13 cellular contexts compared by ENCODE assay signal in the genomic region with DNA sequence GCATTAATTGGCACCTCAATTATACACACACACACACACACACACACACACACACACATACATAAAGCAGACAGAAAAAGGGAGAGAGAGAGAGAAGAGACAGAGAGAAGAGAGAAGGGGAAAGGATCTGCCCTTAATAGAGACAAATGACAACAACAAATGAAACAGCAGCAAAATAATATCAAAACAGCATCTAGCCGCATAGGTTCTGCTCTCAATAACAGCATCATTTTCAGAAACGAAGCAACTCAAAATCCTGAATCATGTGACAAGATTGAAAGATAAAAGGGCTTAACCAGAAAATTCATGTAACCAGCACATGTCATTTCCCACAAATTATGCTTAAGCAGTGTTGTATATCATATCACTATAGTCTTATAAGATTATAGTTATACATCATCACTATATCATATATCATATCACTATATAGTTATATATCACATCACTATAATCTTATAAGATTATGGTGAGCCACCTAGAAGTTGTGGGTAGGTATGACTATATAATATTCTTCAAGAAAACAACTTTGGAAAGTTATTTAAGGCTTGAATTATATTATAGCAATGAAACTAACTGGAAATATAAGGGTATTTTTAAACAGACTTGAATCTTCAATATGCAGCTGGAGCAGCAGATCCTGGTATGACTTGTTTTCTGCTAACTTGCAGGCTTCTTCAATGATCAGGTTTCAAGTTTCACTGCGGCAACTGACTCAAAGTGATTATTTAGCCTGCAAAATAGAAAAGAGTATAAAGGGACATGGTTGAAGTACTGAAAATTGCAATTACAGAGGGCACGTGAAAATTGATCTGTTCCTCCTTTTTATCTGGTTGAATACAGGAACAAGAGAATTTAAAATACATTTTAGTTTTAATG. TPM values are rescaled to one million over a fixed set of nuclear protein-coding genes. Genes with fewer than 3 reads are reported as not detected.
DNase-seq lines count a peak whose midpoint lies in the region; ATAC-seq, FAIRE-seq and TF ChIP-seq lines count a peak whose summit lies in the region.
"Had no signal": no experiment of that assay in that cellular context is flagged by ENCODE, and none has a peak within 500 bp of the region (broad histone marks: within the 10 kb centered on the region; RNA-seq: fewer than 3 reads in every experiment).

No MANE protein-coding gene starts in this region.

- H3K36me3 ChIP-seq in PC-3 (ENCODE audit: low read depth, low read length) (no peaks in the 10 kb centered on the region), Caco-2 (ENCODE audit: control insufficient read depth, insufficient read depth, low read length) (no peaks in the 10 kb centered on the region), A673 (ENCODE audit: insufficient read depth, low read length, poor library complexity, severe bottlenecking) (no peaks in the 10 kb centered on the region)
- H3K36me3 ChIP-seq: esophagus squamous epithelium had no signal

- FAIRE-seq in D721Med (lab: Jason Lieb, UNC): no peak

- TF ChIP-seq CTCF in CD4-positive, alpha-beta T cell (IDR thresholded peaks at IDR 0.05): no peak
- TF ChIP-seq CTCF in PC-3 (conservative IDR thresholded peaks at IDR 0.05; ENCODE audit: low read depth, low read length) (no peak), Caco-2 (IDR thresholded peaks at IDR 0.05; ENCODE audit: insufficient read depth in 1 of 2, low read depth in 1 of 2, low read length in 1 of 2, severe bottlenecking in 1 of 2, unreplicated experiment in 1 of 2) (no peak), D721Med (IDR thresholded peaks at IDR 0.05; ENCODE audit: insufficient read depth, missing control alignments) (no peak), A673 (conservative IDR thresholded peaks at IDR 0.05; ENCODE audit: low read depth, low read length) (no peak)

- H3K79me2 ChIP-seq in PC-3 (ENCODE audit: low read length): no peaks in the 10 kb centered on the region

- H3K27me3 Mint-ChIP-seq in CD4-positive, alpha-beta T cell: no peaks in the 10 kb centered on the region
- no peaks in the 10 kb centered on the region for H3K27me3 Mint-ChIP-seq in effector memory CD8-positive, alpha-beta T cell
- no peaks in the 10 kb centered on the region for H3K27me3 Mint-ChIP-seq in Caco-2 (ENCODE audit: insufficient read depth, unreplicated experiment)

- no peaks in the 10 kb centered on the region for H4K20me1 ChIP-seq in PC-3 (ENCODE audit: low read length)

- H3K9me3 Mint-ChIP-seq in CD4-positive, alpha-beta T cell: no peaks in the 10 kb centered on the region
- H3K9me3 Mint-ChIP-seq in effector memory CD8-positive, alpha-beta T cell: no peaks in the 10 kb centered on the region
- peaks cover 14% of the 10 kb centered on the region for H3K9me3 Mint-ChIP-seq in Caco-2 (ENCODE audit: unreplicated experiment)

- no peaks in the 10 kb centered on the region for H3K27me3 ChIP-seq in CD4-positive, alpha-beta T cell (ENCODE audit: control insufficient read depth, insufficient read depth, low read length)
- H3K27me3 ChIP-seq in PC-3 (ENCODE audit: low read length): no peaks in the 10 kb centered on the region
- H3K27me3 ChIP-seq in Caco-2 (replicated peaks; ENCODE audit: control insufficient read depth, insufficient read depth, low read length): no peaks in the 10 kb centered on the region
- H3K27me3 ChIP-seq in A673 (replicated peaks; ENCODE audit: insufficient read depth, low read depth, low read length, poor library complexity): no peaks in the 10 kb centered on the region
- H3K27me3 ChIP-seq: esophagus squamous epithelium had no signal

- no peaks in the 10 kb centered on the region for H3K9me3 ChIP-seq in CD4-positive, alpha-beta T cell (ENCODE audit: control insufficient read depth, low read length)
- no peaks in the 10 kb centered on the region for H3K9me3 ChIP-seq in PC-3 (ENCODE audit: low read length)
- no peaks in the 10 kb centered on the region for H3K9me3 ChIP-seq in Caco-2
- no peaks in the 10 kb centered on the region for H3K9me3 ChIP-seq in A673 (ENCODE audit: low read depth, low read length, poor library complexity, severe bottlenecking)
- H3K9me3 ChIP-seq: esophagus squamous epithelium had no signal

- no peak for DNase-seq in CD4-positive, alpha-beta T cell
- DNase-seq in PC-3 (peak; percentile 35), Caco-2 (no peak), D721Med (ENCODE audit: insufficient read length, low spot score) (no peak), A673 (ENCODE audit: low spot score) (no peak)
- no peak for DNase-seq in effector memory CD8-positive, alpha-beta T cell
- DNase-seq: anterior cingulate cortex, esophagus squamous epithelium, T1000 had no signal

- ATAC-seq in CD4-positive, alpha-beta T cell (ENCODE audit: poor library complexity): no peak
- ATAC-seq in GM19351 (IDR thresholded peaks at IDR 0.05; ENCODE audit: unreplicated experiment) (peak; percentile 56), PC-3 (no peak), GM19455 (IDR thresholded peaks at IDR 0.05; ENCODE audit: unreplicated experiment) (no peak)
- peak; percentile 22 for ATAC-seq in effector memory CD8-positive, alpha-beta T cell (replicated peaks)

- H3K4me1 ChIP-seq in PC-3 (ENCODE audit: insufficient read depth, low read length) (peaks cover 9% of the 10 kb centered on the region), Caco-2 (peaks cover 13% of the 10 kb centered on the region), A673 (ENCODE audit: insufficient read depth, low read length, poor library complexity, severe bottlenecking) (no peaks in the 10 kb centered on the region)
- H3K4me1 ChIP-seq: esophagus squamous epithelium had no signal

- peak overlapping the region; percentile 42; the same call in 1 of the 2 replicates for H3K4me2 ChIP-seq in PC-3 (ENCODE audit: low read length)

- POLR2A ChIA-PET in CD4-positive, alpha-beta T cell (lab: Charles Lee): interaction anchor here (0.9 to 2.1 kb wide), 8 partner anchors 10 to 194 kb away, joined by 3 to 10 read pairs (median 4); a partner anchor contains a TSS
- POLR2A ChIA-PET in PC-3 (lab: Charles Lee; ENCODE audit: unreplicated experiment): no interaction called here
- POLR2A ChIA-PET in Caco-2 (lab: Charles Lee): no interaction called here
- POLR2A ChIA-PET in A673 (lab: Charles Lee; ENCODE audit: low non-redundant PET): no interaction called here

- no peak overlapping the region for H3K9ac ChIP-seq in PC-3 (ENCODE audit: low read length)

- H3K36me3 Mint-ChIP-seq in CD4-positive, alpha-beta T cell (ENCODE audit: low read depth): no peaks in the 10 kb centered on the region
- H3K36me3 Mint-ChIP-seq in effector memory CD8-positive, alpha-beta T cell (ENCODE audit: insufficient read depth): peaks cover 3% of the 10 kb centered on the region
- no peaks in the 10 kb centered on the region for H3K36me3 Mint-ChIP-seq in Caco-2 (ENCODE audit: insufficient read depth, unreplicated experiment)

- peak overlapping the region; percentile 32 for H3K4me3 Mint-ChIP-seq in CD4-positive, alpha-beta T cell
- peak overlapping the region; percentile 19 to 64 for H3K4me3 Mint-ChIP-seq in effector memory CD8-positive, alpha-beta T cell
- H3K4me3 Mint-ChIP-seq in Caco-2 (ENCODE audit: unreplicated experiment): no peak overlapping the region

- no peak overlapping the region for H3K27ac ChIP-seq in CD4-positive, alpha-beta T cell (ENCODE audit: low read depth, low read length)
- H3K27ac ChIP-seq in PC-3 (ENCODE audit: low read length) (no peak overlapping the region), A673 (ENCODE audit: low read depth, low read length, poor library complexity, severe bottlenecking) (no peak overlapping the region)
- H3K27ac ChIP-seq: esophagus squamous epithelium had no signal

- H3F3A ChIP-seq in PC-3 (ENCODE audit: low read length, unreplicated experiment): no peaks in the 10 kb centered on the region

- H3K4me1 Mint-ChIP-seq in CD4-positive, alpha-beta T cell (ENCODE audit: low read depth): peaks cover 49% of the 10 kb centered on the region
- H3K4me1 Mint-ChIP-seq in effector memory CD8-positive, alpha-beta T cell (ENCODE audit: low read depth in 2 of 2): peaks cover 20 to 26% of the 10 kb centered on the region in 2 donors
- H3K4me1 Mint-ChIP-seq in Caco-2 (ENCODE audit: low read depth, unreplicated experiment): peaks cover 27% of the 10 kb centered on the region

- H3K9me2 ChIP-seq in PC-3 (replicated peaks; ENCODE audit: low read length): no peaks in the 10 kb centered on the region

- peak overlapping the region; percentile 63 for H3K27ac Mint-ChIP-seq in CD4-positive, alpha-beta T cell
- peak overlapping the region; percentile 6 to 57 for H3K27ac Mint-ChIP-seq in effector memory CD8-positive, alpha-beta T cell
- no peak overlapping the region for H3K27ac Mint-ChIP-seq in Caco-2 (ENCODE audit: unreplicated experiment)

- CTCF ChIA-PET in CD4-positive, alpha-beta T cell (lab: Charles Lee): interaction anchor here (1.6 to 2.2 kb wide), 2 partner anchors 15 to 293 kb away, joined by 4 to 8 read pairs; no protein-coding TSS in a partner anchor
- CTCF ChIA-PET in PC-3 (lab: Charles Lee) (no interaction called here), Caco-2 (lab: Charles Lee) (no interaction called here), A673 (lab: Charles Lee) (no interaction called here)

- intact Hi-C loops in CD4-positive, alpha-beta T cell (cut with DNase I, micrococcal nuclease): no loop called here
- intact Hi-C loops in PC-3 (cut with micrococcal nuclease) (no loop called here), Caco-2 (cut with micrococcal nuclease; ENCODE audit: unreplicated experiment) (no loop called here), A673 (cut with micrococcal nuclease; ENCODE audit: unreplicated experiment) (no loop called here)

- H3K4me3 ChIP-seq in PC-3 (ENCODE audit: low read length) (no peak overlapping the region), Caco-2 (ENCODE audit: low read depth, low read length) (no peak overlapping the region), A673 (ENCODE audit: low read depth, low read length, poor library complexity, severe bottlenecking) (no peak overlapping the region)
- H3K4me3 ChIP-seq: esophagus squamous epithelium, lung, skin epidermis had no signal

- no peak overlapping the region for H2AFZ ChIP-seq in PC-3 (ENCODE audit: low read length)

- BruUV-seq in PC-3 (replicated peaks; lab: Mats Ljungman, UMichigan) (no TSS peak), Caco-2 (replicated peaks; lab: Mats Ljungman, UMichigan) (no TSS peak), A673 (replicated peaks; lab: Mats Ljungman, UMichigan) (no TSS peak)

RNA-seq across cellular contexts. Expression of a gene that starts 16.1 kb away (rescaled TPM):
- total RNA-seq in CD4-positive, alpha-beta T cell: 10 to 100 TPM in 1 of 2 experiments, 1 to 10 TPM in 1; 9.5 to 10.8 TPM
- total RNA-seq in PC-3 (2014; rRNA removed): 17.9 and 18.6 TPM in 2 replicates
- total RNA-seq in Caco-2 (2022): 27.9 and 28.5 TPM in 2 replicates
- 19.1 and 20.6 TPM in 2 replicates for total RNA-seq in A673 (2021)

Comparison
In these comparisons a context has a peak if more than half of its experiments do, and no peak if none do; other contexts are left out.
1. ATAC-seq: peak in GM19351 (single experiment) and effector memory CD8-positive, alpha-beta T cell (single experiment); none in CD4-positive, alpha-beta T cell (single experiment), PC-3 (single experiment) and GM19455 (single experiment).